Comparison of ENCODE assay signal across 9 cellular contexts in the genomic region with DNA sequence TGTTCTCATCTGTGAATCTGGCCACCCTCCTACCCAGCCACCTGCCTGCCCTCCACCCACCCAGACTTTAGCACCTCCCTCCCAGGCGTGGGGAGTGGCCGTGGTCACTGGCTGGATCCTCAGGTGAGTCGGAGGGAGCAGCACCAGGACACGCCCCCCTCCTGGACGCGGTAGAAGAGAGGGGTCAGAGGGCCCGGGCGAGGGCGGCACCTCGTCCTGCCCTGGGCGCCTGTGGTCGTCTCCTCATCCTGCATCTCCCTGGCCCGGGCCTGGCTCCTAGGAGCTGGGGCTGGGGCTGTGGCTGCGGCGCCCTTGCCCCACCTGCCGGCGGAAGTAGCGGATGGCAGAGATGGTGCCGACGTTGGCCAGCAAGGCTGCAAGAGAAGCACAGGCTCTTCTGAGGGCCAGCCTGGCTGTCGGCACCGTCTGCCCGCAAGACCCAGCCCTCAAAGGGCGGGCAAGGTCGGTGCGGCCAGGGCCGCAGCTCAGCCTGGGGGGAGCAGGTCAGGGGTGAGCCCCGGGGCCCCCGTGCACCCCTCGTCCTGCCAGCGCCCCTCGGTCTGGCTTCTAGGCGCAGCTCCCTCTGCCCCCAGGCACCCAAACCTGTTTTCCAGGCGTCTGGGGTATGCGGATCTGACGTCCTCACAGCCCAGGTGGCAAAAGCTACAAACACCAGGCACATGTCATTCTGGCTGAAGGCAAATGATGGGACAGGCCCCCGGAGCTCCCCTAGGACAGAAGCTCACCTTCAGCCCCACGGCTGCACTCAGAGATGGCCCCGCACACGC. TPM values are rescaled to one million over a fixed set of nuclear protein-coding genes. Genes with fewer than 3 reads are reported as not detected.
DNase-seq lines count a peak whose midpoint lies in the region; TF ChIP-seq lines count a peak whose summit lies in the region.
"Had no signal": no experiment of that assay in that cellular context is flagged by ENCODE, and none has a peak within 500 bp of the region (broad histone marks: within the 10 kb centered on the region; RNA-seq: fewer than 3 reads in every experiment).

No MANE protein-coding gene starts in this region.

- WGBS in esophagus, 2 donors = 2 to 4% methylated on average over 35 to 40 of the region's 40 CpGs

- DNase-seq in DMS153 (lab: John Stamatoyannopoulos, UW) (peak; percentile 72), H7 (peak; percentile 99), NCI-H69 (lab: John Stamatoyannopoulos, UW) (peak; percentile 75), osteoblast (ENCODE audit: insufficient read length, low spot score, missing footprints) (peak; percentile 99), globus pallidus (ENCODE audit: low spot score) (no peak), cerebellar nuclear complex (lab: John Stamatoyannopoulos, UW) (no peak)
- peak; percentile 86 for DNase-seq in activated CD8-positive, alpha-beta memory T cell treated with anti-CD3 and anti-CD28 coated beads for 24 hours

- H3K36me3 ChIP-seq in H7 (replicated peaks; ENCODE audit: control insufficient read depth, insufficient read depth, low read length) = no peaks in the 10 kb centered on the region
- peaks cover 0 to 14% of the 10 kb centered on the region in 2 donors for H3K36me3 ChIP-seq in esophagus (ENCODE audit: control insufficient read depth in 2 of 2, insufficient read depth in 2 of 2, low read length in 1 of 2)
- no peaks in the 10 kb centered on the region for H3K36me3 ChIP-seq in osteoblast (ENCODE audit: insufficient read depth, low read length)

- peak overlapping the region; percentile 70 for H2AFZ ChIP-seq in osteoblast (ENCODE audit: low read length)

- no peak overlapping the region for H3K4me3 ChIP-seq in H7 (ENCODE audit: insufficient read depth, low read depth, low read length)
- H3K4me3 ChIP-seq in esophagus (ENCODE audit: low read depth in 1 of 2, low read length in 2 of 2) = peak overlapping the region in 1 of 2 donors; percentile 41
- H3K4me3 ChIP-seq in osteoblast (ENCODE audit: insufficient read depth, low read length) = peak overlapping the region; percentile 61

- H3K9me3 ChIP-seq in esophagus (ENCODE audit: control insufficient read depth in 2 of 2, insufficient read depth in 1 of 2, low read depth in 1 of 2, low read length in 1 of 2) (no peaks in the 10 kb centered on the region), osteoblast (ENCODE audit: low read depth, low read length) (no peaks in the 10 kb centered on the region)

- H3K4me1 ChIP-seq in esophagus (ENCODE audit: control insufficient read depth in 2 of 2, insufficient read depth in 2 of 2, low read length in 1 of 2) = peaks cover 0 to 17% of the 10 kb centered on the region in 2 donors
- no peaks in the 10 kb centered on the region for H3K4me1 ChIP-seq in osteoblast (ENCODE audit: insufficient read depth, low read length)

- H4K20me1 ChIP-seq in osteoblast (ENCODE audit: insufficient read depth, low read length) = no peaks in the 10 kb centered on the region

- H3K27me3 ChIP-seq in H7 (ENCODE audit: control insufficient read depth, insufficient read depth, low read length) (no peaks in the 10 kb centered on the region; the same call in 1 of the 2 replicates), esophagus (ENCODE audit: control insufficient read depth in 1 of 2, insufficient read depth in 2 of 2, low read length in 2 of 2) (no peaks in the 10 kb centered on the region), osteoblast (ENCODE audit: insufficient read depth, low read length) (no peaks in the 10 kb centered on the region)

- peak overlapping the region; percentile 78 for H3K4me2 ChIP-seq in osteoblast (ENCODE audit: insufficient read depth, low read length)

- H3K79me2 ChIP-seq in osteoblast (ENCODE audit: insufficient read depth, low read length) = no peaks in the 10 kb centered on the region

- peak; percentile 45 for TF ChIP-seq CTCF in osteoblast (IDR thresholded peaks at IDR 0.05; ENCODE audit: extremely low read depth, low read depth, low read length)

- H3K27ac ChIP-seq in esophagus (ENCODE audit: low read depth in 2 of 2, low read length in 1 of 2) (peak overlapping the region; percentile 74 to 93), osteoblast (ENCODE audit: low read depth, low read length) (no peak overlapping the region)

RNA-seq across cellular contexts. Expression of gene PERM1, which starts 5.8 kb away (rescaled TPM):
- total RNA-seq in H7 (2014; rRNA removed; shearing (Covaris generic)) = not detected in 2 replicates
- polyA plus RNA-seq in esophagus = 1 to 10 TPM in 1 of 2 donors, under 1 TPM in 1; 0.47 to 3.4 TPM
- not detected in 2 replicates for total RNA-seq in osteoblast
- total RNA-seq: activated CD8-positive, alpha-beta memory T cell treated with anti-CD3 and anti-CD28 coated beads for 36 hours had no signal

RNA-seq across cellular contexts. Expression of gene PLEKHN1, which starts 9.8 kb away (rescaled TPM):
- 1.6 and 2.0 TPM in 2 replicates for total RNA-seq in H7 (2014; rRNA removed; shearing (Covaris generic))
- polyA plus RNA-seq in esophagus = 10 to 100 TPM; 35.6 to 74.7 TPM
- total RNA-seq in osteoblast = 0.36 and 0.88 TPM in 2 replicates

RNA-seq across cellular contexts. Expression of gene KLHL17, which starts 15.7 kb away (rescaled TPM):
- 50.8 and 87.8 TPM in 2 replicates for total RNA-seq in H7 (2014; rRNA removed; shearing (Covaris generic))
- polyA plus RNA-seq in esophagus = 10 to 100 TPM; 11.9 to 21.8 TPM
- 5.4 and 6.2 TPM in 2 replicates for total RNA-seq in osteoblast

RNA-seq across cellular contexts. Expression of gene NOC2L, which starts 17.0 kb away (rescaled TPM):
- 239 and 287 TPM in 2 replicates for total RNA-seq in H7 (2014; rRNA removed; shearing (Covaris generic))
- polyA plus RNA-seq in esophagus = 10 to 100 TPM; 60.8 to 67.4 TPM
- total RNA-seq in osteoblast = 47.7 and 47.8 TPM in 2 replicates

RNA-seq across cellular contexts. Expression of gene HES4, which starts 23.8 kb away (rescaled TPM):
- total RNA-seq in H7 (2014; rRNA removed; shearing (Covaris generic)) = 11.3 and 17.5 TPM in 2 replicates
- 10 to 100 TPM; 15.1 to 20.2 TPM for polyA plus RNA-seq in esophagus
- 0.29 and 0.72 TPM in 2 replicates for total RNA-seq in osteoblast

Comparison
In these comparisons a context has a peak if more than half of its experiments do, and no peak if none do; other contexts are left out.
1. DNase-seq: peak in DMS153 (single experiment), H7 (single experiment), NCI-H69 (single experiment), activated CD8-positive, alpha-beta memory T cell treated with anti-CD3 and anti-CD28 coated beads for 24 hours (single experiment) and osteoblast (single experiment); none in globus pallidus (single experiment) and cerebellar nuclear complex (0 of 2).